ENCODE assay signal across 11 cellular contexts in genomic region chr7:131625817-131626372, GRCh38.
A peak's percentile ranks its signal among the peaks of the same experiment; 100 is the strongest.
DNase-seq lines count a peak whose midpoint lies in the region; ATAC-seq and TF ChIP-seq lines count a peak whose summit lies in the region.
"Had no signal": no experiment of that assay in that cellular context is flagged by ENCODE, and none has a peak within 500 bp of the region (broad histone marks: within the 10 kb centered on the region; RNA-seq: fewer than 3 reads in every experiment).

No MANE protein-coding gene starts in this region.

- H3K27me3 Mint-ChIP-seq in activated T-helper 17 cell treated with anti-CD3 and anti-CD28 coated beads, Interleukin-2, amount 50 U/mL, for 72 hours: peaks cover 15% of the 10 kb centered on the region

- peak overlapping the region; percentile 24; the same call in 1 of the 2 replicates for H3K9ac ChIP-seq in ES-I3 (ENCODE audit: low read depth, low read length)

- H4K20me1 ChIP-seq in osteoblast (ENCODE audit: insufficient read depth, low read length): no peaks in the 10 kb centered on the region

- no peak for TF ChIP-seq POLR2A in heart left ventricle (IDR thresholded peaks at IDR 0.05)
- TF ChIP-seq POLR2A in stomach (IDR thresholded peaks at IDR 0.05): no peak

- in situ Hi-C loops in GM13976 (cut with MboI; ENCODE audit: low sequenced_read_pairs, unreplicated experiment): no loop called here

- intact Hi-C loops in heart left ventricle (cut with DNase I) (no loop called here), stomach (cut with DNase I; ENCODE audit: low total_unique reads) (no loop called here)

- ATAC-seq in heart left ventricle: peak; percentile 21 to 56 (median 46)
- ATAC-seq in activated T-helper 17 cell treated with anti-CD3 and anti-CD28 coated beads, Interleukin-2, amount 50 U/mL, for 72 hours (replicated peaks): no peak

- H3K4me1 ChIP-seq in ES-I3 (ENCODE audit: insufficient read depth, low read length) (peaks cover 49% of the 10 kb centered on the region), heart left ventricle (peaks cover 17 to 97% (median 72%) of the 10 kb centered on the region in 12 donors), osteoblast (ENCODE audit: insufficient read depth, low read length) (peaks cover 33% of the 10 kb centered on the region), stomach (no peaks in the 10 kb centered on the region)

- no peak for TF ChIP-seq EP300 in stomach (IDR thresholded peaks at IDR 0.05)

- H3K4me3 ChIP-seq in heart left ventricle (no peak overlapping the region), osteoblast (ENCODE audit: insufficient read depth, low read length) (no peak overlapping the region), stomach (no peak overlapping the region)

- H3K27me3 ChIP-seq in heart left ventricle: no peaks in the 10 kb centered on the region
- H3K27me3 ChIP-seq in osteoblast (ENCODE audit: insufficient read depth, low read length): no peaks in the 10 kb centered on the region
- peaks cover 0 to 9% (median 0%) of the 10 kb centered on the region in 3 donors for H3K27me3 ChIP-seq in stomach

- no peaks in the 10 kb centered on the region for H3K9me3 Mint-ChIP-seq in activated T-helper 17 cell treated with anti-CD3 and anti-CD28 coated beads, Interleukin-2, amount 50 U/mL, for 72 hours

- H3K9me3 ChIP-seq in ES-I3 (ENCODE audit: control insufficient read depth, insufficient read depth, low read length) (no peaks in the 10 kb centered on the region), heart left ventricle (no peaks in the 10 kb centered on the region), osteoblast (ENCODE audit: low read depth, low read length) (no peaks in the 10 kb centered on the region), stomach (no peaks in the 10 kb centered on the region)

- H3K4me1 Mint-ChIP-seq in activated T-helper 17 cell treated with anti-CD3 and anti-CD28 coated beads, Interleukin-2, amount 50 U/mL, for 72 hours: no peaks in the 10 kb centered on the region

- H2AFZ ChIP-seq in osteoblast (ENCODE audit: low read length): peak overlapping the region; percentile 76

- H3K27ac Mint-ChIP-seq in activated T-helper 17 cell treated with anti-CD3 and anti-CD28 coated beads, Interleukin-2, amount 50 U/mL, for 72 hours: no peak overlapping the region

- TF ChIP-seq CTCF in heart left ventricle (IDR thresholded peaks at IDR 0.05) (peak in 1 of 12 donors; percentile 28), osteoblast (IDR thresholded peaks at IDR 0.05; ENCODE audit: extremely low read depth, low read depth, low read length) (peak; percentile 13), GM13976 (IDR thresholded peaks at IDR 0.05; ENCODE audit: borderline replicate concordance, control extremely low read depth, extremely low read depth, insufficient read depth, missing control alignments) (no peak), stomach (IDR thresholded peaks at IDR 0.05) (no peak)

- DNase-seq in SW480 (ENCODE audit: low spot score) (peak; percentile 40), heart left ventricle (peak; percentile 60 to 87 (median 72)), osteoblast (ENCODE audit: insufficient read length, low spot score, missing footprints) (peak; percentile 95), GM13976 (ENCODE audit: low spot score) (no peak), stomach (no peak)
- DNase-seq in effector CD4-positive, alpha-beta T cell: no peak
- DNase-seq: activated naive CD4-positive, alpha-beta T cell; GOT3; T-helper 1 cell had no signal

- no peaks in the 10 kb centered on the region for H3K36me3 Mint-ChIP-seq in activated T-helper 17 cell treated with anti-CD3 and anti-CD28 coated beads, Interleukin-2, amount 50 U/mL, for 72 hours (ENCODE audit: low read depth)

- no peaks in the 10 kb centered on the region for H3K79me2 ChIP-seq in osteoblast (ENCODE audit: insufficient read depth, low read length)

- WGBS in heart left ventricle, 4 donors: 41 to 53% (median 45%) methylated on average over 8 to 12 of the region's 12 CpGs
- WGBS in stomach, 5 donors: 41 to 51% (median 49%) methylated on average over 12 of the region's 12 CpGs

- H3K4me2 ChIP-seq in osteoblast (ENCODE audit: insufficient read depth, low read length): peak overlapping the region; percentile 57

- no peaks in the 10 kb centered on the region for H3K36me3 ChIP-seq in ES-I3 (ENCODE audit: insufficient read depth, low read length)
- H3K36me3 ChIP-seq in heart left ventricle: no peaks in the 10 kb centered on the region
- no peaks in the 10 kb centered on the region for H3K36me3 ChIP-seq in osteoblast (ENCODE audit: insufficient read depth, low read length)
- H3K36me3 ChIP-seq in stomach: no peaks in the 10 kb centered on the region

- no peak overlapping the region for H3K4me3 Mint-ChIP-seq in activated T-helper 17 cell treated with anti-CD3 and anti-CD28 coated beads, Interleukin-2, amount 50 U/mL, for 72 hours

- H3K27ac ChIP-seq in heart left ventricle (peak overlapping the region in 11 of 12 donors; percentile 38 to 83 (median 72)), osteoblast (ENCODE audit: low read depth, low read length) (peak overlapping the region; percentile 49), stomach (peak overlapping the region in 1 of 5 donors; percentile 27)

Comparison
In these comparisons a context has a peak if more than half of its experiments do, and no peak if none do; other contexts are left out.
1. DNase-seq: peak in SW480 (single experiment), heart left ventricle (5 of 5) and osteoblast (single experiment); none in effector CD4-positive, alpha-beta T cell (single experiment), GM13976 (single experiment) and stomach (single experiment).